9 cellular contexts compared by ENCODE assay signal in genomic region chr22:41021655-41022454, GRCh38.
DNase-seq lines count a peak whose midpoint lies in the region; ATAC-seq, FAIRE-seq and TF ChIP-seq lines count a peak whose summit lies in the region.
"Had no signal": no experiment of that assay in that cellular context is flagged by ENCODE, and none has a peak within 500 bp of the region (broad histone marks: within the 10 kb centered on the region; RNA-seq: fewer than 3 reads in every experiment).

No MANE protein-coding gene starts in this region.

- H2AFZ ChIP-seq in H1 (ENCODE audit: low read length), result no peak overlapping the region

- peaks cover 6% of the 10 kb centered on the region; the same call in 1 of the 2 replicates for H3K23me2 ChIP-seq in H1 (ENCODE audit: low read depth, low read length)

- H3K36me3 Mint-ChIP-seq in activated CD4-positive, alpha-beta memory T cell treated with anti-CD3 and anti-CD28 coated beads, Interleukin-2, amount 10 ng/mL, durations not matched to agents 7 days and 5 days (ENCODE audit: low read depth), result peaks cover 8% of the 10 kb centered on the region

- H3K36me3 ChIP-seq in H1 (ENCODE audit: control insufficient read depth in 2 of 4, insufficient read depth in 4 of 4, low read length in 3 of 4), result no peaks in the 10 kb centered on the region; a peak in 1 of 8 replicates

- H3K18ac ChIP-seq in H1 (ENCODE audit: extremely low read depth, low read length), result peak overlapping the region; percentile 97

- no peak overlapping the region for H2BK120ac ChIP-seq in H1 (replicated peaks; ENCODE audit: low read depth, low read length)

- H3K27ac Mint-ChIP-seq in activated CD4-positive, alpha-beta memory T cell treated with anti-CD3 and anti-CD28 coated beads, Interleukin-2, amount 10 ng/mL, durations not matched to agents 7 days and 5 days, result peak overlapping the region; percentile 97

- H2AK5ac ChIP-seq in H1 (ENCODE audit: low read depth, low read length), result 0 out of 2 replicates have a peak overlapping the region, but pooled peaks have one; percentile 82

- no peaks in the 10 kb centered on the region for H3K9me3 ChIP-seq in H1 (ENCODE audit: insufficient read depth in 2 of 2, low read depth in 1 of 2, low read length in 1 of 2)

- no peak overlapping the region for H3K23ac ChIP-seq in H1 (ENCODE audit: insufficient read length)

- no peaks in the 10 kb centered on the region for H4K20me1 ChIP-seq in H1 (replicated peaks in 1 of 2; ENCODE audit: control insufficient read depth in 1 of 2, insufficient read depth in 2 of 2, low read length in 2 of 2)

- peak overlapping the region; percentile 35 to 79 (median 53) for H3K4me3 ChIP-seq in H1 (ENCODE audit: extremely low read depth in 1 of 4, insufficient read depth in 2 of 4, low read depth in 3 of 4, low read length in 4 of 4)

- peak overlapping the region; percentile 64 to 97 (median 84) for H3K9ac ChIP-seq in H1 (replicated peaks in 1 of 4; ENCODE audit: extremely low read depth in 1 of 4, low read depth in 3 of 4, low read length in 3 of 4)

- FAIRE-seq in H1 (lab: Jason Lieb, UNC), result no peak
- FAIRE-seq: A204.1 had no signal

- peaks cover 0 to 11% (median 5%) of the 10 kb centered on the region in 4 experiments; a peak in 6 of 7 replicates for H3K4me1 ChIP-seq in H1 (replicated peaks in 1 of 4; ENCODE audit: control insufficient read depth in 3 of 4, insufficient read depth in 4 of 4, low read length in 3 of 4)

- H2BK15ac ChIP-seq in H1 (ENCODE audit: low read length), result 0 out of 2 replicates have a peak overlapping the region, but pooled peaks have one; percentile 72

- H3K27me3 ChIP-seq in H1 (replicated peaks in 1 of 4; ENCODE audit: control insufficient read depth in 3 of 4, extremely low read depth in 1 of 4, insufficient read depth in 3 of 4, low read length in 3 of 4), result peaks cover 0 to 2% (median 0%) of the 10 kb centered on the region in 4 experiments; a peak in 2 of 7 replicates

- POLR2A ChIA-PET in activated CD4-positive, alpha-beta memory T cell treated with anti-CD3 and anti-CD28 coated beads, Interleukin-2, amount 10 ng/mL, durations not matched to agents 7 days and 5 days (lab: Charles Lee), result interaction anchor here (0.6 to 3.7 kb wide), 41 partner anchors 8 to 759 kb away, joined by 3 to 74 read pairs (median 4); partner anchors contain the start of genes EP300, PHF5A, RANGAP1 and RBX1
- POLR2A ChIA-PET in H1 (lab: Charles Lee; ENCODE audit: partially characterized antibody), result interaction anchor here (0.6 to 4.8 kb wide), 38 partner anchors 8 to 488 kb away, joined by 3 to 59 read pairs (median 6); partner anchors contain the start of genes EP300, RANGAP1 and RBX1

- WGBS in H1 (ENCODE audit: extremely low coverage in 1 of 2, insufficient coverage in 1 of 2, insufficient read length in 1 of 2, insufficient replicate concordance in 2 of 2, low coverage in 1 of 2, low lambda C conversion rate in 2 of 2, missing lambda C conversion rate in 1 of 2), 2 experiments, result 0% methylated on average over 26 of the region's 84 CpGs; no CpG with 5 or more reads in 1 of the 2 experiments

- H3K4me1 Mint-ChIP-seq in activated CD4-positive, alpha-beta memory T cell treated with anti-CD3 and anti-CD28 coated beads, Interleukin-2, amount 10 ng/mL, durations not matched to agents 7 days and 5 days, result peaks cover 22% of the 10 kb centered on the region

- H3K4me2 ChIP-seq in H1 (ENCODE audit: insufficient read depth in 1 of 2, low read depth in 2 of 2, low read length in 2 of 2), result peak overlapping the region; percentile 67 to 88

- peaks cover 9% of the 10 kb centered on the region for H3K27me3 Mint-ChIP-seq in activated CD4-positive, alpha-beta memory T cell treated with anti-CD3 and anti-CD28 coated beads, Interleukin-2, amount 10 ng/mL, durations not matched to agents 7 days and 5 days

- peak; percentile 34 for ATAC-seq in HG02970 (IDR thresholded peaks at IDR 0.05; ENCODE audit: low FRiP score, unreplicated experiment)

- H3K27ac ChIP-seq in H1 (ENCODE audit: low read depth, low read length), result peak overlapping the region; percentile 95

- H2BK20ac ChIP-seq in H1 (ENCODE audit: low read length), result no peak overlapping the region

- no peaks in the 10 kb centered on the region for H3K9me3 Mint-ChIP-seq in activated CD4-positive, alpha-beta memory T cell treated with anti-CD3 and anti-CD28 coated beads, Interleukin-2, amount 10 ng/mL, durations not matched to agents 7 days and 5 days

- CTCF ChIA-PET in activated CD4-positive, alpha-beta memory T cell treated with anti-CD3 and anti-CD28 coated beads, Interleukin-2, amount 10 ng/mL, durations not matched to agents 7 days and 5 days (lab: Charles Lee), result interaction anchor here (1.0 to 1.3 kb wide), 4 partner anchors 70 to 216 kb away, joined by 3 to 9 read pairs (median 4); no protein-coding TSS in a partner anchor
- CTCF ChIA-PET in H1 (lab: Charles Lee; ENCODE audit: partially characterized antibody), result interaction anchor here (0.7 kb wide), 1 partner anchor 28 kb away, joined by 4 read pairs; no protein-coding TSS in a partner anchor

- H3K4me3 Mint-ChIP-seq in activated CD4-positive, alpha-beta memory T cell treated with anti-CD3 and anti-CD28 coated beads, Interleukin-2, amount 10 ng/mL, durations not matched to agents 7 days and 5 days, result peak overlapping the region; percentile 99

- H3K79me1 ChIP-seq in H1 (ENCODE audit: low read depth, low read length), result no peaks in the 10 kb centered on the region

- H2BK5ac ChIP-seq in H1 (ENCODE audit: low read depth, low read length), result peak overlapping the region; percentile 92

- H4K91ac ChIP-seq in H1 (replicated peaks; ENCODE audit: insufficient read length, low read length), result peak overlapping the region; percentile 94

- peak overlapping the region; percentile 92 for H4K5ac ChIP-seq in H1 (ENCODE audit: insufficient read length, low read depth, low read length)

- H3K79me2 ChIP-seq in H1 (ENCODE audit: control insufficient read depth in 1 of 2, insufficient read depth in 2 of 2, low read length in 2 of 2), result no peaks in the 10 kb centered on the region

- H3K56ac ChIP-seq in H1 (replicated peaks; ENCODE audit: insufficient read length, low read depth, low read length), result peak overlapping the region; percentile 56

- DNase-seq in DMS 273 (lab: John Stamatoyannopoulos, UW; ENCODE audit: unreplicated experiment) (peak; percentile 75), DMS 273 treated with DMSO at 0.1 percent for 48 hours (lab: John Stamatoyannopoulos, UW) (no peak), NCI-H460 (ENCODE audit: extremely low read depth, low read depth) (peak; percentile 30), H1 (ENCODE audit: low read depth in 1 of 2, low spot score in 2 of 2) (peak in 1 of 2 experiments; percentile 84), mesenteric fat pad (ENCODE audit: low spot score) (peak; percentile 92)
- peak; percentile 66 for DNase-seq in activated CD4-positive, alpha-beta memory T cell treated with anti-CD3 and anti-CD28 coated beads, Interleukin-2, amount 10 ng/mL, durations not matched to agents 7 days and 5 days
- DNase-seq in stimulated activated CD8-positive, alpha-beta memory T cell treated with anti-CD3 and anti-CD28 coated beads, Interleukin-15, amount 100 ng/mL, for 48 hours (ENCODE audit: low read depth in 2 of 2), result peak; percentile 13 to 39

- H2BK12ac ChIP-seq in H1 (ENCODE audit: low read depth, low read length), result peak overlapping the region; percentile 90

- no peak overlapping the region for H3K4ac ChIP-seq in H1 (replicated peaks; ENCODE audit: insufficient read length, low read depth, low read length)

- H4K8ac ChIP-seq in H1 (ENCODE audit: extremely low read depth, insufficient read depth, low read length), result peak overlapping the region; percentile 99

- TF ChIP-seq CTCF in H1 (IDR thresholded peaks at IDR 0.05; ENCODE audit: control extremely low read depth in 1 of 3, insufficient read depth in 1 of 3, low read depth in 1 of 3, low read length in 3 of 3), result no peak

- no peak for TF ChIP-seq RAD21 in H1 (IDR thresholded peaks at IDR 0.05 in 1 of 2, conservative IDR thresholded peaks at IDR 0.05 in 1 of 2; ENCODE audit: low read depth in 2 of 2, low read length in 2 of 2)

- TF ChIP-seq EP300 in H1 (IDR thresholded peaks at IDR 0.05; ENCODE audit: borderline replicate concordance in 1 of 2, low read depth in 2 of 2, low read length in 2 of 2), result no peak

- peak; percentile 59 to 62 for TF ChIP-seq POLR2A in H1 (IDR thresholded peaks at IDR 0.05; ENCODE audit: control extremely low read depth in 1 of 2, low read depth in 2 of 2, low read length in 2 of 2)

- no peak overlapping the region for H3K14ac ChIP-seq in H1 (ENCODE audit: insufficient read length)

TF ChIP-seq in H1, 55 proteins besides CTCF, POLR2A, EP300 and RAD21 (continues in another document):
- no peak for TF ChIP-seq CHD1 (IDR thresholded peaks at IDR 0.05; ENCODE audit: low read depth, low read length)
- TF ChIP-seq YY1 (IDR thresholded peaks at IDR 0.05; ENCODE audit: low read depth, low read length), result peak; percentile 91
- peak; percentile 23; the same call in 1 of the 2 replicates for TF ChIP-seq USF2 (IDR thresholded peaks at IDR 0.05; ENCODE audit: low read length)
- peak; percentile 68 for TF ChIP-seq TAF7 (optimal IDR thresholded peaks at IDR 0.05; ENCODE audit: borderline replicate concordance, low read depth, low read length)
- peak; percentile 5 for TF ChIP-seq EZH2 (IDR thresholded peaks at IDR 0.05; ENCODE audit: low read depth, low read length, severe bottlenecking)
- TF ChIP-seq CHD2 (IDR thresholded peaks at IDR 0.05; ENCODE audit: low read length), result no peak
- TF ChIP-seq SP1 (IDR thresholded peaks at IDR 0.05; ENCODE audit: low read depth, low read length), result no peak
- TF ChIP-seq KDM1A (IDR thresholded peaks at IDR 0.05; ENCODE audit: borderline replicate concordance, low read length), result no peak
- no peak for TF ChIP-seq TCF12 (IDR thresholded peaks at IDR 0.05; ENCODE audit: low read depth, low read length)
- TF ChIP-seq GABPA (IDR thresholded peaks at IDR 0.05; ENCODE audit: borderline replicate concordance, insufficient read depth, low read length), result no peak
- TF ChIP-seq TAF1 (IDR thresholded peaks at IDR 0.05; ENCODE audit: low read depth, low read length), result peak; percentile 74
- TF ChIP-seq NRF1 (IDR thresholded peaks at IDR 0.05; ENCODE audit: low read depth, low read length), result no peak
- peak; percentile 8 for TF ChIP-seq KDM4A (IDR thresholded peaks at IDR 0.05; ENCODE audit: low read depth, low read length, severe bottlenecking)
- TF ChIP-seq MAX (IDR thresholded peaks at IDR 0.05), result no peak
